Comparison of ENCODE assay signal across 8 cellular contexts in the genomic region with DNA sequence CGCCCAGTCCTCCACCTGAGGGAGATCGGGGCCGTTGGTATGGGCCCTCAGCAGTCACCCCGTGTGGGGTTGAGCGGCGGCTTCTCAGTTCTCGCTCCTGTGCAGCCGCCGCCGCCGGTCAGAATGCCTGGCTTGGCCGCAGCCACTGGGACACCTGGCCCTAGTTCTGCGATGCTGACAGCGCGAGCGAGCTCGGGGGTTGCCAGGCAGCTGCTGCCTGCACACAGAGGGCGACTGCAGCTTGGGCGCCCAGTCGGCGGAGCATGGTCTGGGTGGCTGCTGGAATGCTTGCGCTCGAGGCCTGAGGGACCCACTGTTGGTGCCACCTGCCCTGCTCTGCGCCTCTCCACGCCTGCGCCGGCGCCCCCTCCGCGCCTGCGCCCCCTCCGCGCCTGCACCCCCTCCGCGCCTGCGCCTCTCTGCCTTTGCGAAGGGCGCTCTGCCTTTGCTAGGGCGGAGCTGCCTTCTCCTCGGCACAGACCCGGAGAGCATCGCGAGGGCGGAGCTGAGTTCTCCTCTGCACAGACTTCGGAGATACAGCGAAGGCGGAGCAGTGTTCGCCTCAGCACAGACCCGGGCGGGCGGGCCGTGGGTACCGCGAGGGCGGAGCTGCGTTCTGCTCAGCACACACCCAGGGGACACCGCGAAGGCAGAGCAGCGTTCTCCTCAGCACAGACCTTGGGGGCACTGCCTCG.
DNase-seq lines count a peak whose midpoint lies in the region; ATAC-seq and TF ChIP-seq lines count a peak whose summit lies in the region.
"Not testable (repeated sequence)": the region's sequence is repeated elsewhere in the genome, so short reads cannot be mapped to it uniquely, and the experiment has no call there.

No MANE protein-coding gene starts in this region.

- H3K4me3 ChIP-seq in MM.1S (ENCODE audit: low read length), result peak overlapping the region; percentile 53
- H3K4me3 ChIP-seq in aorta (ENCODE audit: low read length in 2 of 2), result not testable (repeated sequence)

- not testable (repeated sequence) for H3F3A ChIP-seq in MM.1S (ENCODE audit: insufficient read depth, low read length)

- not testable (repeated sequence) for H3K27me3 ChIP-seq in MM.1S (replicated peaks; ENCODE audit: insufficient read depth, low read length); aorta (ENCODE audit: control insufficient read depth in 1 of 2, insufficient read depth in 2 of 2, low read length in 1 of 2)

- H3K79me2 ChIP-seq in MM.1S (ENCODE audit: low read length), result not testable (repeated sequence)

- not testable (repeated sequence) for H4K20me1 ChIP-seq in MM.1S (ENCODE audit: insufficient read depth, low read length)

- DNase-seq in MM.1S (peak; percentile 97), ecto neural progenitor cell (ENCODE audit: low spot score) (peak; percentile 90), left lobe of liver (ENCODE audit: low spot score) (peak; percentile 47), smooth muscle cell of the brain vasculature (ENCODE audit: low read depth, low spot score) (peak; percentile 13), aorta (peak; percentile 94 to 95)
- DNase-seq in activated CD8-positive, alpha-beta memory T cell treated with anti-CD3 and anti-CD28 coated beads, Interleukin-2, amount 50 U/mL, for 4 hours, result peak; percentile 98

- H3K9me2 ChIP-seq in MM.1S (replicated peaks; ENCODE audit: insufficient read depth, low read length), result not testable (repeated sequence)

- peak overlapping the region; percentile 72; the same call in 1 of the 2 replicates for H3K27ac ChIP-seq in MM.1S (ENCODE audit: low read length)
- H3K27ac ChIP-seq in aorta (ENCODE audit: low read depth in 1 of 2, low read length in 2 of 2), result not testable (repeated sequence)

- H3K9me3 ChIP-seq in MM.1S (replicated peaks; ENCODE audit: insufficient read depth, low read length); aorta (ENCODE audit: control insufficient read depth, low read length): not testable (repeated sequence)

- not testable (repeated sequence) for H3K36me3 ChIP-seq in MM.1S (replicated peaks; ENCODE audit: insufficient read depth, low read length); aorta (ENCODE audit: control insufficient read depth in 1 of 2, insufficient read depth in 2 of 2, low read length in 1 of 2)

- H2AFZ ChIP-seq in MM.1S (ENCODE audit: low read length), result peak overlapping the region; percentile 41

- WGBS in aorta, 2 donors, result 1 to 3% methylated on average over 51 to 57 of the region's 60 CpGs

- peak overlapping the region; percentile 52; the same call in 1 of the 2 replicates for H3K9ac ChIP-seq in MM.1S (ENCODE audit: low read length)

- ATAC-seq in GM18520 (IDR thresholded peaks at IDR 0.05; ENCODE audit: unreplicated experiment) (peak; percentile 100), HG02678 (IDR thresholded peaks at IDR 0.05; ENCODE audit: unreplicated experiment) (peak; percentile 100), left lobe of liver (peak; percentile 77), aorta (ENCODE audit: low FRiP score) (peak; percentile 95)

- H3K4me1 ChIP-seq in MM.1S (ENCODE audit: low read length); aorta (ENCODE audit: control insufficient read depth in 1 of 2, insufficient read depth in 2 of 2, low read length in 2 of 2): not testable (repeated sequence)

- not testable (repeated sequence) for TF ChIP-seq CTCF in MM.1S (IDR thresholded peaks at IDR 0.05; ENCODE audit: low read length)

- peak overlapping the region; percentile 67; the same call in 1 of the 2 replicates for H3K4me2 ChIP-seq in MM.1S (ENCODE audit: low read depth, low read length)

- intact Hi-C loops in aorta (cut with DNase I), result not testable (repeated sequence)

Comparison
In these comparisons a context has a peak if more than half of its experiments do, and no peak if none do; other contexts are left out.
1. DNase-seq: peak in every context shown above with its lines; median percentile 98 in activated CD8-positive, alpha-beta memory T cell treated with anti-CD3 and anti-CD28 coated beads, Interleukin-2, amount 50 U/mL, for 4 hours; 97 in MM.1S; 94 in aorta; 90 in ecto neural progenitor cell; 47 in left lobe of liver; 13 in smooth muscle cell of the brain vasculature.